16 cellular contexts compared by ENCODE assay signal in the genomic region with DNA sequence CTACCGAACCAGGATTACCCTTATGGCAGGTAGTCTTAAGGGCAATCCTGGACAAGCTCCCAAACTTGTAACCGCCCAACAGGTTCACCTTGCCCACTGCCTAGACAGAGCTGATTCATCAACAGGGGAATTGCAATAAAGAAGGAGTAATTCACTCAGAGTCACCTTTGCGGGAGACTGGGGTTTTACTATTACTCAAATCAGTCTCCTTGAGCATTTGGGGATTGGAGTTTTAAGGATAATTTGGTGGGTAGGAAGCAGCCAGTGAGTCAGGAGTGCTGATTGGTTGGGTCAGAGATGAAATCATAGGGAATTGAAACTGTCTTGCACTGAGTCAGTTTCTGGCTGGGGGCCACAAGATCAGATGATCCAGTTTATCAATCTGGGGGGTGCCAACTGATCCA. TPM values are rescaled to one million over a fixed set of nuclear protein-coding genes. Genes with fewer than 3 reads are reported as not detected.
DNase-seq lines count a peak whose midpoint lies in the region; ATAC-seq and TF ChIP-seq lines count a peak whose summit lies in the region.
"Had no signal": no experiment of that assay in that cellular context is flagged by ENCODE, and none has a peak within 500 bp of the region (broad histone marks: within the 10 kb centered on the region; RNA-seq: fewer than 3 reads in every experiment).

No MANE protein-coding gene starts in this region.

- intact Hi-C loops in activated CD4-positive, alpha-beta T cell treated with anti-CD3 and anti-CD28 coated beads for 36 hours (cut with DNase I, micrococcal nuclease): no loop called here
- intact Hi-C loops in adrenal gland (cut with DNase I): no loop called here

- no peaks in the 10 kb centered on the region for H3K27me3 ChIP-seq in adrenal gland
- no peaks in the 10 kb centered on the region for H3K27me3 ChIP-seq in foreskin keratinocyte
- H3K27me3 ChIP-seq: transverse colon had no signal

- H3K27ac ChIP-seq in adrenal gland (no peak overlapping the region), foreskin keratinocyte (no peak overlapping the region)
- H3K27ac ChIP-seq: A549, transverse colon had no signal

- H3K4me1 Mint-ChIP-seq in activated CD4-positive, alpha-beta T cell treated with anti-CD3 and anti-CD28 coated beads for 36 hours: peaks cover 5% of the 10 kb centered on the region
- H3K4me1 Mint-ChIP-seq in activated CD4-positive, alpha-beta T cell treated with anti-CD3 and anti-CD28 coated beads, Interleukin-2, amount 10 ng/mL, durations not matched to agents 7 days and 5 days: no peaks in the 10 kb centered on the region
- H3K4me1 Mint-ChIP-seq: mesothelial cell of epicardium, T-cell had no signal

- H3K36me3 Mint-ChIP-seq in activated CD4-positive, alpha-beta T cell treated with anti-CD3 and anti-CD28 coated beads for 36 hours (ENCODE audit: low read depth): no peaks in the 10 kb centered on the region
- no peaks in the 10 kb centered on the region for H3K36me3 Mint-ChIP-seq in activated CD4-positive, alpha-beta T cell treated with anti-CD3 and anti-CD28 coated beads, Interleukin-2, amount 10 ng/mL, durations not matched to agents 7 days and 5 days (ENCODE audit: low read depth)
- H3K36me3 Mint-ChIP-seq: mesothelial cell of epicardium, T-cell had no signal

- no peaks in the 10 kb centered on the region for H3K36me3 ChIP-seq in adrenal gland (replicated peaks in 1 of 2)
- H3K36me3 ChIP-seq: transverse colon had no signal

- no peak overlapping the region for H3K4me3 Mint-ChIP-seq in activated CD4-positive, alpha-beta T cell treated with anti-CD3 and anti-CD28 coated beads for 36 hours
- H3K4me3 Mint-ChIP-seq in activated CD4-positive, alpha-beta T cell treated with anti-CD3 and anti-CD28 coated beads, Interleukin-2, amount 10 ng/mL, durations not matched to agents 7 days and 5 days: no peak overlapping the region
- H3K4me3 Mint-ChIP-seq: CD4-positive, alpha-beta T cell; mesothelial cell of epicardium; T-cell had no signal

- no peak for TF ChIP-seq POLR2A in adrenal gland (IDR thresholded peaks at IDR 0.05)

- no peaks in the 10 kb centered on the region for H3K9me3 Mint-ChIP-seq in activated CD4-positive, alpha-beta T cell treated with anti-CD3 and anti-CD28 coated beads for 36 hours (ENCODE audit: low read depth)
- no peaks in the 10 kb centered on the region for H3K9me3 Mint-ChIP-seq in activated CD4-positive, alpha-beta T cell treated with anti-CD3 and anti-CD28 coated beads, Interleukin-2, amount 10 ng/mL, durations not matched to agents 7 days and 5 days
- H3K9me3 Mint-ChIP-seq: CD4-positive, alpha-beta T cell; mesothelial cell of epicardium; T-cell had no signal

- 89 to 100% (median 96%) methylated on average over 2 to 3 of the region's 3 CpGs for WGBS in adrenal gland, 4 donors

- peak; percentile 44 for DNase-seq in activated CD4-positive, alpha-beta T cell treated with anti-CD3 and anti-CD28 coated beads for 36 hours
- no peak for DNase-seq in activated CD4-positive, alpha-beta T cell treated with anti-CD3 and anti-CD28 coated beads, Interleukin-2, amount 10 ng/mL, durations not matched to agents 7 days and 5 days
- DNase-seq in HS-5 (ENCODE audit: low read depth) (peak; percentile 36), adrenal gland (peak in 4 of 7 donors; percentile 17 to 57 (median 49)), foreskin keratinocyte (peak; percentile 34 to 70), NCI-H69 (lab: John Stamatoyannopoulos, UW) (no peak), NCI-H526 (lab: John Stamatoyannopoulos, UW) (no peak)
- no peak for DNase-seq in activated CD4-positive, CD25-positive, alpha-beta regulatory T cell treated with anti-CD3 and anti-CD28 coated beads, Interleukin-2, amount 50 U/mL, for 72 hours
- DNase-seq: amniotic stem cell; CD4-positive, alpha-beta T cell; kidney; NCI-H2029 treated with DMSO at 0.1 percent for 48 hours; T-cell; transverse colon had no signal

- H3K9me3 ChIP-seq in adrenal gland (replicated peaks in 1 of 3): no peaks in the 10 kb centered on the region
- H3K9me3 ChIP-seq: A549, transverse colon had no signal

- POLR2A ChIA-PET in activated CD4-positive, alpha-beta T cell treated with anti-CD3 and anti-CD28 coated beads for 36 hours (lab: Charles Lee): interaction anchor here (0.7 kb wide), 1 partner anchor 83 kb away, joined by 5 read pairs; no protein-coding TSS in a partner anchor
- POLR2A ChIA-PET in activated CD4-positive, alpha-beta T cell treated with anti-CD3 and anti-CD28 coated beads, Interleukin-2, amount 10 ng/mL, durations not matched to agents 7 days and 5 days (lab: Charles Lee): no interaction called here

- H3K4me1 ChIP-seq in adrenal gland (replicated peaks in 1 of 2): no peaks in the 10 kb centered on the region
- no peaks in the 10 kb centered on the region for H3K4me1 ChIP-seq in foreskin keratinocyte
- H3K4me1 ChIP-seq: A549, transverse colon had no signal

- ATAC-seq in activated CD4-positive, alpha-beta T cell treated with anti-CD3 and anti-CD28 coated beads for 36 hours: peak; percentile 61
- peak; percentile 74 for ATAC-seq in foreskin keratinocyte
- ATAC-seq: A549, T-cell had no signal

- no peak for TF ChIP-seq CTCF in adrenal gland (IDR thresholded peaks at IDR 0.05)
- TF ChIP-seq CTCF in foreskin keratinocyte (conservative IDR thresholded peaks at IDR 0.05): no peak

- no peak overlapping the region for H3K27ac Mint-ChIP-seq in activated CD4-positive, alpha-beta T cell treated with anti-CD3 and anti-CD28 coated beads for 36 hours
- H3K27ac Mint-ChIP-seq in activated CD4-positive, alpha-beta T cell treated with anti-CD3 and anti-CD28 coated beads, Interleukin-2, amount 10 ng/mL, durations not matched to agents 7 days and 5 days: no peak overlapping the region
- H3K27ac Mint-ChIP-seq: CD4-positive, alpha-beta T cell; mesothelial cell of epicardium; T-cell had no signal

- no peak overlapping the region for H3K4me3 ChIP-seq in adrenal gland
- H3K4me3 ChIP-seq: A549, transverse colon had no signal

- CTCF ChIA-PET in activated CD4-positive, alpha-beta T cell treated with anti-CD3 and anti-CD28 coated beads for 36 hours (lab: Charles Lee): interaction anchor here (1.3 kb wide), 1 partner anchor 89 kb away, joined by 4 read pairs; no protein-coding TSS in a partner anchor
- CTCF ChIA-PET in activated CD4-positive, alpha-beta T cell treated with anti-CD3 and anti-CD28 coated beads, Interleukin-2, amount 10 ng/mL, durations not matched to agents 7 days and 5 days (lab: Charles Lee): interaction anchor here (1.3 kb wide), 1 partner anchor 20 kb away, joined by 7 read pairs; no protein-coding TSS in a partner anchor

- no peaks in the 10 kb centered on the region for H3K27me3 Mint-ChIP-seq in activated CD4-positive, alpha-beta T cell treated with anti-CD3 and anti-CD28 coated beads for 36 hours
- H3K27me3 Mint-ChIP-seq in activated CD4-positive, alpha-beta T cell treated with anti-CD3 and anti-CD28 coated beads, Interleukin-2, amount 10 ng/mL, durations not matched to agents 7 days and 5 days: peaks cover 4% of the 10 kb centered on the region
- H3K27me3 Mint-ChIP-seq: CD4-positive, alpha-beta T cell; T-cell had no signal

RNA-seq across cellular contexts. Expression of gene HK1, which starts 25.3 kb away (rescaled TPM):
- total RNA-seq in activated CD4-positive, alpha-beta T cell treated with anti-CD3 and anti-CD28 coated beads for 36 hours: 100 to 1,000 TPM; 258 to 261 TPM
- 100 to 1,000 TPM; 126 to 127 TPM for total RNA-seq in activated CD4-positive, alpha-beta T cell treated with anti-CD3 and anti-CD28 coated beads, Interleukin-2, amount 10 ng/mL, durations not matched to agents 7 days and 5 days
- total RNA-seq in adrenal gland: 10 to 100 TPM; 29.3 to 79.3 (median 52.7) TPM
- 10 to 100 TPM; 18.4 to 37.5 (median 19.5) TPM for polyA plus RNA-seq in adrenal gland
- total RNA-seq in foreskin keratinocyte: 73.2 and 109 TPM in 2 replicates
- 57.8 and 79.6 TPM in 2 replicates for polyA plus RNA-seq in foreskin keratinocyte

Comparison
In these comparisons a context has a peak if more than half of its experiments do, and no peak if none do; other contexts are left out.
1. DNase-seq: peak in activated CD4-positive, alpha-beta T cell treated with anti-CD3 and anti-CD28 coated beads for 36 hours (single experiment), HS-5 (single experiment), adrenal gland (4 of 7) and foreskin keratinocyte (2 of 2); none in activated CD4-positive, alpha-beta T cell treated with anti-CD3 and anti-CD28 coated beads, Interleukin-2, amount 10 ng/mL, durations not matched to agents 7 days and 5 days (single experiment), NCI-H69 (single experiment), NCI-H526 (0 of 2) and activated CD4-positive, CD25-positive, alpha-beta regulatory T cell treated with anti-CD3 and anti-CD28 coated beads, Interleukin-2, amount 50 U/mL, for 72 hours (single experiment).